ENCODE assay signal across 9 cellular contexts in the genomic region with DNA sequence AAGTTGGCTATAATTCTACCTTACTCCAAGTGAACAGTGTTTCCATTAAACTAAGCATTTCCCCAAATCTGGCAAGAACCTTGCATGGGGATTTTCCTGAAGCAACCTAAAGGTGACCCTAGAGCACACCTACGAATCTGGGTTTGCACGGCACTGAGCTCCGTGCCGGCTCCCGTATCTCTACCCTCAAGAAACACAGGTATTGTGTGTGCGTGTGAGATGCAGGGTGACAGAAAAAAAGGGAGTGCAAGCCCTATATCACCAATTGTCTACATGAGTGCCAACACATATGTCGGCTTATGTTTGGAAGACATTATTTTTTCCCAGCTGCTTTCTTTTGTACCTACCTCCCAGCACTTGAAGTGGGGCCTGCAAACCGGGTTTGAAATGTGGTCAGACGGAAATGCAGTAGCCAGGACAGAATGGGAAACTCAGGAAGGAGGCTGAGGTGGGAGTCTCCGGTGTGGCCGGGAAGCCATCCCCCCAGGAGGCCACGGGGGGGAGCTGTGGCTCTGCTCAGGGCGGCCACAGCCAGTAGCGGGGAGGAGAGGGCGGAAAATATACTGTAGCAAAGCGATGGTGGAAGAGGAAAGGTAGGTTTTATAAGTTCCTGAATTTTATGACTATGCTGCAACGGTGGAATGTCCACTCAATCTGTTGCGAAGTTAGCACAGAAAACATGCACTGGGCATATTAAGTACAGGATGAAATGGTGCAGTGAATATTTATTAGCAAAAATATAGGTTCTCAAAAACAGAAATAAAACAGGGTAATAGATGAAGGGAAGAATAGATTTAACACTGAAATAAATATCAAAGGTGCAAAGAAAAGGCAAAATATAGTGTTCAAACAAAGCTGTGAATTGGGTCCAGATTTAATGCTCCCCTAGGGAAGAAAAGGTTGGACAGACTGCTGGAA.
DNase-seq lines count a peak whose midpoint lies in the region; ATAC-seq and TF ChIP-seq lines count a peak whose summit lies in the region.
"Had no signal": no experiment of that assay in that cellular context is flagged by ENCODE, and none has a peak within 500 bp of the region (broad histone marks: within the 10 kb centered on the region; RNA-seq: fewer than 3 reads in every experiment).

No MANE protein-coding gene starts in this region.

- POLR2A ChIA-PET in activated CD4-positive, alpha-beta T cell treated with anti-CD3 and anti-CD28 coated beads for 36 hours (lab: Charles Lee) = no interaction called here

- 21% methylated on average over 18 of the region's 18 CpGs for WGBS in suprapubic skin

- no peaks in the 10 kb centered on the region for H3K36me3 ChIP-seq in suprapubic skin

- H3K9me3 ChIP-seq in suprapubic skin = no peaks in the 10 kb centered on the region

- peaks cover 20% of the 10 kb centered on the region for H3K27me3 Mint-ChIP-seq in activated CD4-positive, alpha-beta T cell treated with anti-CD3 and anti-CD28 coated beads for 36 hours

- no peak for TF ChIP-seq POLR2A in suprapubic skin (IDR thresholded peaks at IDR 0.05)

- no peaks in the 10 kb centered on the region for H3K36me3 Mint-ChIP-seq in activated CD4-positive, alpha-beta T cell treated with anti-CD3 and anti-CD28 coated beads for 36 hours (ENCODE audit: low read depth)
- H3K36me3 Mint-ChIP-seq: naive B cell had no signal

- H3K4me1 Mint-ChIP-seq in activated CD4-positive, alpha-beta T cell treated with anti-CD3 and anti-CD28 coated beads for 36 hours = peaks cover 19% of the 10 kb centered on the region

- intact Hi-C loops in activated CD4-positive, alpha-beta T cell treated with anti-CD3 and anti-CD28 coated beads for 36 hours (cut with DNase I, micrococcal nuclease) = loop anchor here (1.0 to 10.0 kb wide), 6 partner anchors 301 to 1103 kb away; partner anchors contain the start of gene GLRX3 (in 1 of the 2)

- no peak overlapping the region for H3K4me3 Mint-ChIP-seq in activated CD4-positive, alpha-beta T cell treated with anti-CD3 and anti-CD28 coated beads for 36 hours
- H3K4me3 Mint-ChIP-seq: naive B cell had no signal

- peak; percentile 78 for ATAC-seq in GM19452 (IDR thresholded peaks at IDR 0.05; ENCODE audit: unreplicated experiment)
- ATAC-seq in activated CD4-positive, alpha-beta T cell treated with anti-CD3 and anti-CD28 coated beads for 36 hours = peak; percentile 79

- H3K4me3 ChIP-seq in suprapubic skin = no peak overlapping the region

- TF ChIP-seq CTCF in suprapubic skin (IDR thresholded peaks at IDR 0.05) = peak; percentile 57 to 88

- no peak overlapping the region for H3K27ac Mint-ChIP-seq in activated CD4-positive, alpha-beta T cell treated with anti-CD3 and anti-CD28 coated beads for 36 hours
- H3K27ac Mint-ChIP-seq: naive B cell had no signal

- peaks cover 33% of the 10 kb centered on the region for H3K27me3 ChIP-seq in suprapubic skin

- peak; percentile 20 for DNase-seq in CD1c-positive myeloid dendritic cell (ENCODE audit: extremely low spot score)
- DNase-seq in M059J (ENCODE audit: low read depth) = peak; percentile 18
- peak; percentile 73 for DNase-seq in activated CD4-positive, alpha-beta T cell treated with anti-CD3 and anti-CD28 coated beads for 36 hours
- DNase-seq in effector CD8-positive, alpha-beta T cell (lab: John Stamatoyannopoulos, UW) = peak; percentile 25
- peak; percentile 43 for DNase-seq in midbrain (lab: John Stamatoyannopoulos, UW)
- no peak for DNase-seq in suprapubic skin (ENCODE audit: low spot score in 2 of 2)
- no peak for DNase-seq in NK-92 treated with Interleukin-12 subunit alpha and Interleukin-12 subunit beta, amount 100 ng/mL, for 24 hours (lab: John Stamatoyannopoulos, UW)
- DNase-seq: naive B cell had no signal

- H3K4me1 ChIP-seq in suprapubic skin = peaks cover 19% of the 10 kb centered on the region

- CTCF ChIA-PET in activated CD4-positive, alpha-beta T cell treated with anti-CD3 and anti-CD28 coated beads for 36 hours (lab: Charles Lee) = interaction anchor here (0.5 to 1.7 kb wide), 10 partner anchors 12 to 1070 kb away, joined by 3 to 7 read pairs (median 3); no protein-coding TSS in a partner anchor

- no peak overlapping the region for H3K27ac ChIP-seq in suprapubic skin

- H3K9me3 Mint-ChIP-seq in activated CD4-positive, alpha-beta T cell treated with anti-CD3 and anti-CD28 coated beads for 36 hours (ENCODE audit: low read depth) = no peaks in the 10 kb centered on the region
- H3K9me3 Mint-ChIP-seq: naive B cell had no signal

- TF ChIP-seq EP300 in suprapubic skin (IDR thresholded peaks at IDR 0.05) = no peak

Comparison
In these comparisons a context has a peak if more than half of its experiments do, and no peak if none do; other contexts are left out.
1. DNase-seq: peak in CD1c-positive myeloid dendritic cell (single experiment), M059J (single experiment), activated CD4-positive, alpha-beta T cell treated with anti-CD3 and anti-CD28 coated beads for 36 hours (single experiment), effector CD8-positive, alpha-beta T cell (single experiment) and midbrain (single experiment); none in suprapubic skin (0 of 2) and NK-92 treated with Interleukin-12 subunit alpha and Interleukin-12 subunit beta, amount 100 ng/mL, for 24 hours (single experiment).